In genomic region chr7:22853674-22854157, GRCh38 we compare ENCODE assay signal across 2 cellular contexts.
TF ChIP-seq lines count a peak whose summit lies in the region.

No MANE protein-coding gene starts in this region.

TF ChIP-seq in HCT116, 20 proteins besides CTCF, POLR2A, EP300 and RAD21:
- TF ChIP-seq MAX (IDR thresholded peaks at IDR 0.05), result no peak
- TF ChIP-seq EZH2 (IDR thresholded peaks at IDR 0.05), result no peak
- TF ChIP-seq EGR1 (IDR thresholded peaks at IDR 0.05; ENCODE audit: low read depth), result no peak
- no peak for TF ChIP-seq REST (IDR thresholded peaks at IDR 0.05; ENCODE audit: low read depth)
- TF ChIP-seq SP1 (IDR thresholded peaks at IDR 0.05; ENCODE audit: low read depth), result no peak
- no peak for TF ChIP-seq EZH2phosphoT487 (IDR thresholded peaks at IDR 0.05; ENCODE audit: borderline replicate concordance)
- TF ChIP-seq ELF1 (IDR thresholded peaks at IDR 0.05; ENCODE audit: borderline replicate concordance, low read depth), result no peak
- no peak for TF ChIP-seq ZBTB33 (IDR thresholded peaks at IDR 0.05; ENCODE audit: extremely low read depth, insufficient replicate concordance, low read length)
- TF ChIP-seq ZNF274 (IDR thresholded peaks at IDR 0.05; ENCODE audit: low read depth, low read length), result no peak
- TF ChIP-seq TCF7L2 (IDR thresholded peaks at IDR 0.05; ENCODE audit: borderline replicate concordance, extremely low read depth, insufficient read depth, insufficient read length), result no peak
- TF ChIP-seq SIN3A (IDR thresholded peaks at IDR 0.05; ENCODE audit: low read depth), result no peak
- no peak for TF ChIP-seq CBX3 (IDR thresholded peaks at IDR 0.05; ENCODE audit: low read depth)
- no peak for TF ChIP-seq FOSL1 (IDR thresholded peaks at IDR 0.05; ENCODE audit: low read depth)
- no peak for TF ChIP-seq YY1 (IDR thresholded peaks at IDR 0.05; ENCODE audit: extremely low read depth, insufficient replicate concordance, low read depth, low read length)

TF ChIP-seq in HepG2, 621 proteins besides CTCF, POLR2A, EP300 and RAD21:
- no peak for TF ChIP-seq ZZZ3 (CRISPR knock-in tag; IDR thresholded peaks at IDR 0.05; ENCODE audit: borderline replicate concordance)
- no peak for TF ChIP-seq MXD4 (CRISPR knock-in tag; IDR thresholded peaks at IDR 0.05)
- TF ChIP-seq REL (CRISPR knock-in tag; conservative IDR thresholded peaks at IDR 0.05), result no peak
- TF ChIP-seq ZNF431 (CRISPR knock-in tag; IDR thresholded peaks at IDR 0.05; ENCODE audit: borderline replicate concordance, low read depth), result no peak
- no peak for TF ChIP-seq JUND (CRISPR knock-in tag; IDR thresholded peaks at IDR 0.05)
- no peak for TF ChIP-seq SRSF9 (IDR thresholded peaks at IDR 0.05; ENCODE audit: borderline replicate concordance, insufficient read depth, low read depth, low read length, poor library complexity, severe bottlenecking)
- TF ChIP-seq ZNF496 (CRISPR knock-in tag; IDR thresholded peaks at IDR 0.05; ENCODE audit: insufficient replicate concordance), result no peak
- no peak for TF ChIP-seq ZC3H13 (CRISPR knock-in tag; IDR thresholded peaks at IDR 0.05)
- TF ChIP-seq CENPT (CRISPR knock-in tag; IDR thresholded peaks at IDR 0.05; ENCODE audit: low read depth), result no peak
- no peak for TF ChIP-seq FOSL1 (CRISPR knock-in tag; IDR thresholded peaks at IDR 0.05; ENCODE audit: borderline replicate concordance)
- TF ChIP-seq ATF5 (CRISPR knock-in tag; IDR thresholded peaks at IDR 0.05; ENCODE audit: low read depth), result no peak
- no peak for TF ChIP-seq TAF1 (CRISPR knock-in tag; IDR thresholded peaks at IDR 0.05)
- TF ChIP-seq ZSCAN30 (CRISPR knock-in tag; IDR thresholded peaks at IDR 0.05), result no peak
